ENCODE assay signal across 17 cellular contexts in genomic region chr12:18462437-18462836, GRCh38.
A peak's percentile ranks its signal among the peaks of the same experiment; 100 is the strongest.
DNase-seq lines count a peak whose midpoint lies in the region; ATAC-seq, FAIRE-seq and TF ChIP-seq lines count a peak whose summit lies in the region.
"Had no signal": no experiment of that assay in that cellular context is flagged by ENCODE, and none has a peak within 500 bp of the region (broad histone marks: within the 10 kb centered on the region; RNA-seq: fewer than 3 reads in every experiment).

No MANE protein-coding gene starts in this region.

- H3K4me1 ChIP-seq in pancreas = peaks cover 0 to 4% (median 3%) of the 10 kb centered on the region in 3 donors
- H3K4me1 ChIP-seq in mesenchymal stem cell (ENCODE audit: control insufficient read depth, insufficient read depth, low read depth, low read length) = no peaks in the 10 kb centered on the region

- no peak overlapping the region for H3K9ac ChIP-seq in mesenchymal stem cell (ENCODE audit: low read length)

- no peak overlapping the region for H2AFZ ChIP-seq in mesenchymal stem cell (ENCODE audit: low read depth, low read length)

- no peak overlapping the region for H2AK5ac ChIP-seq in mesenchymal stem cell (ENCODE audit: low read length, severe bottlenecking)

- FAIRE-seq in pancreas (lab: Jason Lieb, UNC) = no peak

- H2BK120ac ChIP-seq in mesenchymal stem cell (ENCODE audit: low read depth, low read length) = no peak overlapping the region

- ATAC-seq in pancreas = peak; percentile 18 to 60 (median 32)
- ATAC-seq in GM18520 (IDR thresholded peaks at IDR 0.05; ENCODE audit: unreplicated experiment) = no peak
- ATAC-seq in HG03521 (IDR thresholded peaks at IDR 0.05; ENCODE audit: unreplicated experiment) = no peak
- ATAC-seq in HG03108 (IDR thresholded peaks at IDR 0.05; ENCODE audit: unreplicated experiment) = no peak
- ATAC-seq: activated CD4-positive, alpha-beta T cell treated with anti-CD3 and anti-CD28 coated beads for 36 hours had no signal

- no peak overlapping the region for H3K4ac ChIP-seq in mesenchymal stem cell (ENCODE audit: low read depth in 1 of 2, low read length in 2 of 2)

- H2BK15ac ChIP-seq in mesenchymal stem cell (ENCODE audit: low read depth, poor library complexity, severe bottlenecking) = no peak overlapping the region

- no peaks in the 10 kb centered on the region for H3K27me3 ChIP-seq in MG63
- H3K27me3 ChIP-seq in pancreas = no peaks in the 10 kb centered on the region
- H3K27me3 ChIP-seq in mesenchymal stem cell (ENCODE audit: control insufficient read depth in 1 of 2, insufficient read depth in 1 of 2, low read length in 2 of 2) = no peaks in the 10 kb centered on the region
- H3K27me3 ChIP-seq: ovary had no signal

- intact Hi-C loops in pancreas (cut with DNase I) = no loop called here

- H3K9me3 ChIP-seq in MG63 (no peaks in the 10 kb centered on the region), pancreas (no peaks in the 10 kb centered on the region), mesenchymal stem cell (ENCODE audit: control insufficient read depth, low read length) (no peaks in the 10 kb centered on the region)
- H3K9me3 ChIP-seq: ovary, thoracic aorta had no signal

- no peak overlapping the region for H3K23ac ChIP-seq in mesenchymal stem cell (ENCODE audit: low read length in 2 of 2)

- TF ChIP-seq CTCF in AG10803 (conservative IDR thresholded peaks at IDR 0.05; ENCODE audit: low read length) (no peak), pancreas (IDR thresholded peaks at IDR 0.05) (no peak)

- H3K36me3 ChIP-seq in MG63 (no peaks in the 10 kb centered on the region), pancreas (no peaks in the 10 kb centered on the region), mesenchymal stem cell (ENCODE audit: control insufficient read depth in 1 of 2, insufficient read depth in 2 of 2, low read depth in 1 of 2, low read length in 2 of 2) (no peaks in the 10 kb centered on the region)
- H3K36me3 ChIP-seq: ovary, thoracic aorta had no signal

- H3K4me3 ChIP-seq in AG10803 (ENCODE audit: low read length) (no peak overlapping the region), MG63 (no peak overlapping the region), pancreas (no peak overlapping the region), mesenchymal stem cell (ENCODE audit: insufficient read depth in 1 of 2, low read depth in 1 of 2, low read length in 2 of 2) (no peak overlapping the region)
- H3K4me3 ChIP-seq: coronary artery, ovary, thoracic aorta had no signal

- no peak overlapping the region for H4K8ac ChIP-seq in mesenchymal stem cell (ENCODE audit: low read length)

- no peak overlapping the region for H2BK12ac ChIP-seq in mesenchymal stem cell (ENCODE audit: low read length in 2 of 2)

- H2BK5ac ChIP-seq in mesenchymal stem cell (ENCODE audit: low read depth, low read length, poor library complexity, severe bottlenecking) = no peak overlapping the region

- H3K79me1 ChIP-seq in mesenchymal stem cell (replicated peaks; ENCODE audit: low read length, poor library complexity, severe bottlenecking) = no peaks in the 10 kb centered on the region

- H4K91ac ChIP-seq in mesenchymal stem cell (ENCODE audit: low read length) = no peak overlapping the region

- 3 to 12% methylated on average over 3 of the region's 3 CpGs for WGBS in pancreas, 2 donors
- 92% methylated on average over 2 of the region's 3 CpGs for WGBS in mesenchymal stem cell

- H3K4me2 ChIP-seq in mesenchymal stem cell (ENCODE audit: low read length, poor library complexity, severe bottlenecking) = no peak overlapping the region

- H3K14ac ChIP-seq in mesenchymal stem cell (ENCODE audit: low read length in 2 of 2) = no peak overlapping the region

- DNase-seq in AG10803 (ENCODE audit: low read depth) (peak; percentile 93), MG63 (peak; percentile 88), dermis blood vessel endothelial cell (peak; percentile 64), pancreas (peak in 1 of 6 donors; percentile 12), mesenchymal stem cell (no peak)
- DNase-seq: activated CD4-positive, alpha-beta T cell treated with anti-CD3 and anti-CD28 coated beads for 36 hours; activated naive CD8-positive, alpha-beta T cell treated with anti-CD3 and anti-CD28 coated beads for 36 hours; activated T-cell treated with anti-CD3 and anti-CD28 coated beads for 4 hours; foreskin melanocyte; NCI-H1436 treated with DMSO at 0.1 percent for 48 hours; NCI-H526 treated with DMSO at 0.1 percent for 48 hours; ovary had no signal

- H3K18ac ChIP-seq in mesenchymal stem cell (ENCODE audit: low read depth in 1 of 2, low read length in 2 of 2) = no peak overlapping the region

- H3K27ac ChIP-seq in pancreas (no peak overlapping the region), mesenchymal stem cell (ENCODE audit: low read length, poor library complexity, severe bottlenecking) (no peak overlapping the region)
- H3K27ac ChIP-seq: coronary artery, ovary, thoracic aorta had no signal

Comparison
In these comparisons a context has a peak if more than half of its experiments do, and no peak if none do; other contexts are left out.
1. ATAC-seq: peak in pancreas (4 of 4); none in GM18520 (single experiment), HG03521 (single experiment) and HG03108 (single experiment).